14 cellular contexts compared by ENCODE assay signal in genomic region chr1:27144349-27144748, GRCh38. TPM values are rescaled to one million over a fixed set of nuclear protein-coding genes. Genes with fewer than 3 reads are reported as not detected.
DNase-seq lines count a peak whose midpoint lies in the region; ATAC-seq and TF ChIP-seq lines count a peak whose summit lies in the region.
"Had no signal": no experiment of that assay in that cellular context is flagged by ENCODE, and none has a peak within 500 bp of the region (broad histone marks: within the 10 kb centered on the region; RNA-seq: fewer than 3 reads in every experiment).

No MANE protein-coding gene starts in this region.

- H3K27me3 Mint-ChIP-seq in nephron progenitor cell (ENCODE audit: low read depth, poor library complexity), result peaks cover 6% of the 10 kb centered on the region
- H3K27me3 Mint-ChIP-seq: activated T-helper 17 cell treated with anti-CD3 and anti-CD28 coated beads, Interleukin-2, amount 50 U/mL, for 72 hours had no signal

- H3K36me3 Mint-ChIP-seq in nephron progenitor cell (ENCODE audit: low read depth), result peaks cover 6% of the 10 kb centered on the region

- peaks cover 67% of the 10 kb centered on the region for H3K4me1 Mint-ChIP-seq in nephron progenitor cell

- TF ChIP-seq CTCF in 22Rv1 (IDR thresholded peaks at IDR 0.05), result no peak
- TF ChIP-seq CTCF in nephron progenitor cell (IDR thresholded peaks at IDR 0.05), result no peak

- peak overlapping the region; percentile 7 for H3K27ac Mint-ChIP-seq in nephron progenitor cell

- H3K9me3 Mint-ChIP-seq in nephron progenitor cell, result no peaks in the 10 kb centered on the region
- H3K9me3 Mint-ChIP-seq: activated T-helper 17 cell treated with anti-CD3 and anti-CD28 coated beads, Interleukin-2, amount 50 U/mL, for 72 hours had no signal

- DNase-seq in NCI-H2227 (lab: John Stamatoyannopoulos, UW; ENCODE audit: unreplicated experiment) (peak; percentile 26), nephron progenitor cell (no peak), globus pallidus (ENCODE audit: low spot score) (no peak), DMS114 treated with DMSO at 0.1 percent for 48 hours (lab: John Stamatoyannopoulos, UW; ENCODE audit: unreplicated experiment) (no peak), SHP77 treated with DMSO at 0.1 percent for 48 hours (lab: John Stamatoyannopoulos, UW) (no peak), medulla oblongata (ENCODE audit: extremely low spot score) (no peak)
- DNase-seq: activated CD4-positive, alpha-beta T cell treated with anti-CD3 and anti-CD28 coated beads, Interleukin-2, amount 50 U/mL, for 48 hours; DMS53; effector memory CD4-positive, alpha-beta T cell; NCI-H1105; NCI-H524 had no signal

- H3K27ac ChIP-seq in 22Rv1, result peak overlapping the region; percentile 100

- peak; percentile 78 for ATAC-seq in esophagus mucosa
- ATAC-seq: activated T-helper 17 cell treated with anti-CD3 and anti-CD28 coated beads, Interleukin-2, amount 50 U/mL, for 72 hours had no signal

- no peak overlapping the region for H3K4me3 Mint-ChIP-seq in nephron progenitor cell
- H3K4me3 Mint-ChIP-seq: activated T-helper 17 cell treated with anti-CD3 and anti-CD28 coated beads, Interleukin-2, amount 50 U/mL, for 72 hours had no signal

RNA-seq across cellular contexts. Expression of gene SLC9A1, which starts 10.6 kb away (rescaled TPM):
- 27.3 TPM for total RNA-seq in esophagus mucosa
